ENCODE assay signal across 1 cellular context in genomic region chr1:205458777-205459566, GRCh38.
TF ChIP-seq lines count a peak whose summit lies in the region.

No MANE protein-coding gene starts in this region.

TF ChIP-seq in IMR-90, 13 proteins besides CTCF, POLR2A, EP300 and RAD21 (continued from another document):
- TF ChIP-seq CHD1 (IDR thresholded peaks at IDR 0.05; ENCODE audit: low read depth, low read length): no peak
